ENCODE assay signal across 9 cellular contexts in genomic region chr6:151723152-151723551, GRCh38.
DNase-seq lines count a peak whose midpoint lies in the region; ATAC-seq and TF ChIP-seq lines count a peak whose summit lies in the region.
"Had no signal": no experiment of that assay in that cellular context is flagged by ENCODE, and none has a peak within 500 bp of the region (broad histone marks: within the 10 kb centered on the region; RNA-seq: fewer than 3 reads in every experiment).

No MANE protein-coding gene starts in this region.

- POLR2A ChIA-PET in activated CD8-positive, alpha-beta T cell treated with anti-CD3 and anti-CD28 coated beads for 36 hours (lab: Charles Lee): no interaction called here
- POLR2A ChIA-PET in activated CD8-positive, alpha-beta T cell treated with anti-CD3 and anti-CD28 coated beads, Interleukin-2, amount 10 ng/mL, durations not matched to agents 7 days and 5 days (lab: Charles Lee): no interaction called here

- no peak overlapping the region for H3K4me3 Mint-ChIP-seq in activated CD8-positive, alpha-beta T cell treated with anti-CD3 and anti-CD28 coated beads for 36 hours
- no peak overlapping the region for H3K4me3 Mint-ChIP-seq in activated CD8-positive, alpha-beta T cell treated with anti-CD3 and anti-CD28 coated beads, Interleukin-2, amount 10 ng/mL, durations not matched to agents 7 days and 5 days
- no peak overlapping the region for H3K4me3 Mint-ChIP-seq in activated T-cell treated with anti-CD3 and anti-CD28 coated beads, Interleukin-2, amount 50 U/mL, for 72 hours

- H3K36me3 Mint-ChIP-seq in activated CD8-positive, alpha-beta T cell treated with anti-CD3 and anti-CD28 coated beads for 36 hours (ENCODE audit: low read depth): no peaks in the 10 kb centered on the region
- H3K36me3 Mint-ChIP-seq in activated CD8-positive, alpha-beta T cell treated with anti-CD3 and anti-CD28 coated beads, Interleukin-2, amount 10 ng/mL, durations not matched to agents 7 days and 5 days (ENCODE audit: low read depth): no peaks in the 10 kb centered on the region
- H3K36me3 Mint-ChIP-seq in activated T-cell treated with anti-CD3 and anti-CD28 coated beads, Interleukin-2, amount 50 U/mL, for 72 hours (ENCODE audit: insufficient read depth in 2 of 2): no peaks in the 10 kb centered on the region

- H3K27ac Mint-ChIP-seq in activated CD8-positive, alpha-beta T cell treated with anti-CD3 and anti-CD28 coated beads for 36 hours: peak overlapping the region; percentile 29
- H3K27ac Mint-ChIP-seq in activated CD8-positive, alpha-beta T cell treated with anti-CD3 and anti-CD28 coated beads, Interleukin-2, amount 10 ng/mL, durations not matched to agents 7 days and 5 days: no peak overlapping the region
- no peak overlapping the region for H3K27ac Mint-ChIP-seq in activated T-cell treated with anti-CD3 and anti-CD28 coated beads, Interleukin-2, amount 50 U/mL, for 72 hours

- H3K27ac ChIP-seq in tibial nerve (no peak overlapping the region), adrenal gland (no peak overlapping the region)

- H3K27me3 ChIP-seq in tibial nerve (no peaks in the 10 kb centered on the region), adrenal gland (no peaks in the 10 kb centered on the region)

- ATAC-seq in activated CD8-positive, alpha-beta T cell treated with anti-CD3 and anti-CD28 coated beads for 36 hours: peak; percentile 96
- no peak for ATAC-seq in activated CD8-positive, alpha-beta T cell treated with anti-CD3 and anti-CD28 coated beads, Interleukin-2, amount 10 ng/mL, durations not matched to agents 7 days and 5 days
- ATAC-seq in HG02884 (IDR thresholded peaks at IDR 0.05; ENCODE audit: unreplicated experiment): peak; percentile 95
- ATAC-seq in activated T-cell treated with anti-CD3 and anti-CD28 coated beads, Interleukin-2, amount 50 U/mL, for 72 hours (replicated peaks in 1 of 2): peak; percentile 95 to 97

- 64 to 68% methylated on average over 1 of the region's 1 CpG for WGBS in tibial nerve, 2 donors
- WGBS in adrenal gland, 4 donors: 56 to 71% (median 64%) methylated on average over 1 of the region's 1 CpG

- no peaks in the 10 kb centered on the region for H3K9me3 Mint-ChIP-seq in activated CD8-positive, alpha-beta T cell treated with anti-CD3 and anti-CD28 coated beads for 36 hours
- no peaks in the 10 kb centered on the region for H3K9me3 Mint-ChIP-seq in activated CD8-positive, alpha-beta T cell treated with anti-CD3 and anti-CD28 coated beads, Interleukin-2, amount 10 ng/mL, durations not matched to agents 7 days and 5 days (ENCODE audit: insufficient read depth)
- no peaks in the 10 kb centered on the region for H3K9me3 Mint-ChIP-seq in activated T-cell treated with anti-CD3 and anti-CD28 coated beads, Interleukin-2, amount 50 U/mL, for 72 hours

- no peaks in the 10 kb centered on the region for H3K9me3 ChIP-seq in tibial nerve
- no peaks in the 10 kb centered on the region for H3K9me3 ChIP-seq in adrenal gland (replicated peaks in 1 of 3)

- no peak for TF ChIP-seq CTCF in activated CD8-positive, alpha-beta T cell treated with anti-CD3 and anti-CD28 coated beads for 36 hours (IDR thresholded peaks at IDR 0.05)
- TF ChIP-seq CTCF in tibial nerve (IDR thresholded peaks at IDR 0.05) (no peak), adrenal gland (IDR thresholded peaks at IDR 0.05) (no peak), foreskin fibroblast (IDR thresholded peaks at IDR 0.05; ENCODE audit: low read depth, low read length) (no peak)

- H3K4me1 Mint-ChIP-seq in activated CD8-positive, alpha-beta T cell treated with anti-CD3 and anti-CD28 coated beads for 36 hours (ENCODE audit: low read depth): peaks cover 29% of the 10 kb centered on the region
- H3K4me1 Mint-ChIP-seq in activated CD8-positive, alpha-beta T cell treated with anti-CD3 and anti-CD28 coated beads, Interleukin-2, amount 10 ng/mL, durations not matched to agents 7 days and 5 days (ENCODE audit: low read depth): peaks cover 3% of the 10 kb centered on the region
- H3K4me1 Mint-ChIP-seq in activated T-cell treated with anti-CD3 and anti-CD28 coated beads, Interleukin-2, amount 50 U/mL, for 72 hours (ENCODE audit: low read depth): peaks cover 47% of the 10 kb centered on the region

- DNase-seq in activated CD8-positive, alpha-beta T cell treated with anti-CD3 and anti-CD28 coated beads for 36 hours: peak; percentile 75
- DNase-seq in activated CD8-positive, alpha-beta T cell treated with anti-CD3 and anti-CD28 coated beads, Interleukin-2, amount 10 ng/mL, durations not matched to agents 7 days and 5 days: no peak
- peak; percentile 57 to 74 for DNase-seq in activated T-cell treated with anti-CD3 and anti-CD28 coated beads, Interleukin-2, amount 50 U/mL, for 72 hours
- DNase-seq in stimulated activated naive CD4-positive, alpha-beta T cell treated with Interleukin-2 at 50 U/mL for 16 hours (lab: John Stamatoyannopoulos, UW): peak; percentile 64
- DNase-seq in tibial nerve (ENCODE audit: low spot score in 2 of 2) (no peak), adrenal gland (no peak), foreskin fibroblast (no peak)
- DNase-seq: SHP77 had no signal

- H3K36me3 ChIP-seq in tibial nerve (peaks cover 0 to 5% (median 0%) of the 10 kb centered on the region in 3 donors), adrenal gland (replicated peaks in 1 of 2) (no peaks in the 10 kb centered on the region)

- TF ChIP-seq EP300 in tibial nerve (IDR thresholded peaks at IDR 0.05): no peak

- peaks cover 9% of the 10 kb centered on the region for H3K27me3 Mint-ChIP-seq in activated CD8-positive, alpha-beta T cell treated with anti-CD3 and anti-CD28 coated beads for 36 hours
- no peaks in the 10 kb centered on the region for H3K27me3 Mint-ChIP-seq in activated CD8-positive, alpha-beta T cell treated with anti-CD3 and anti-CD28 coated beads, Interleukin-2, amount 10 ng/mL, durations not matched to agents 7 days and 5 days (ENCODE audit: low read depth)
- peaks cover 37% of the 10 kb centered on the region for H3K27me3 Mint-ChIP-seq in activated T-cell treated with anti-CD3 and anti-CD28 coated beads, Interleukin-2, amount 50 U/mL, for 72 hours (ENCODE audit: low read depth)

- no peaks in the 10 kb centered on the region for H3K4me1 ChIP-seq in tibial nerve
- no peaks in the 10 kb centered on the region for H3K4me1 ChIP-seq in adrenal gland (replicated peaks in 1 of 2)

- CTCF ChIA-PET in activated CD8-positive, alpha-beta T cell treated with anti-CD3 and anti-CD28 coated beads for 36 hours (lab: Charles Lee): no interaction called here
- CTCF ChIA-PET in activated CD8-positive, alpha-beta T cell treated with anti-CD3 and anti-CD28 coated beads, Interleukin-2, amount 10 ng/mL, durations not matched to agents 7 days and 5 days (lab: Charles Lee): interaction anchor here (1.4 kb wide), 1 partner anchor 42 kb away, joined by 4 read pairs; no protein-coding TSS in a partner anchor

- H3K4me3 ChIP-seq in tibial nerve (no peak overlapping the region), adrenal gland (no peak overlapping the region), foreskin fibroblast (ENCODE audit: low read depth in 1 of 2, low read length in 2 of 2) (no peak overlapping the region)

- TF ChIP-seq POLR2A in tibial nerve (IDR thresholded peaks at IDR 0.05) (no peak), adrenal gland (IDR thresholded peaks at IDR 0.05) (no peak)

- intact Hi-C loops in activated CD8-positive, alpha-beta T cell treated with anti-CD3 and anti-CD28 coated beads for 36 hours (cut with micrococcal nuclease): no loop called here
- intact Hi-C loops in adrenal gland (cut with DNase I): no loop called here

Comparison
In these comparisons a context has a peak if more than half of its experiments do, and no peak if none do; other contexts are left out.
1. DNase-seq: peak in activated CD8-positive, alpha-beta T cell treated with anti-CD3 and anti-CD28 coated beads for 36 hours (single experiment), activated T-cell treated with anti-CD3 and anti-CD28 coated beads, Interleukin-2, amount 50 U/mL, for 72 hours (2 of 2) and stimulated activated naive CD4-positive, alpha-beta T cell treated with Interleukin-2 at 50 U/mL for 16 hours (single experiment); none in activated CD8-positive, alpha-beta T cell treated with anti-CD3 and anti-CD28 coated beads, Interleukin-2, amount 10 ng/mL, durations not matched to agents 7 days and 5 days (single experiment), tibial nerve (0 of 2), adrenal gland (0 of 7) and foreskin fibroblast (0 of 2).